Comparison of ENCODE assay signal across 8 cellular contexts in genomic region chr19:54390942-54391577, GRCh38. TPM values are rescaled to one million over a fixed set of nuclear protein-coding genes. Genes with fewer than 3 reads are reported as not detected.
DNase-seq lines count a peak whose midpoint lies in the region; ATAC-seq, FAIRE-seq and TF ChIP-seq lines count a peak whose summit lies in the region.

No MANE protein-coding gene starts in this region.

- peaks cover 0 to 13% (median 0%) of the 10 kb centered on the region in 4 donors for H3K27me3 ChIP-seq in pancreas

- peak; percentile 52 for DNase-seq in HEK293T (ENCODE audit: extremely low spot score)
- DNase-seq in OCI-M1 (lab: John Stamatoyannopoulos, UW) = peak; percentile 82
- DNase-seq in activated T-helper 1 cell treated with Interleukin-2 at 50 U/mL for 16 hours (ENCODE audit: low read depth) = peak; percentile 37
- DNase-seq in fibroblast of villous mesenchyme (ENCODE audit: low read depth) = peak; percentile 60
- DNase-seq in pancreas = peak in 4 of 6 donors; percentile 21 to 47 (median 42)

- no peaks in the 10 kb centered on the region for H3K9me3 ChIP-seq in pancreas

- intact Hi-C loops in pancreas (cut with DNase I) = no loop called here

- ATAC-seq in pancreas (peak in 3 of 4 donors; percentile 50 to 69 (median 65)), esophagus mucosa (no peak), GM19035 (IDR thresholded peaks at IDR 0.05; ENCODE audit: unreplicated experiment) (no peak)

- peak; percentile 90 for TF ChIP-seq CTCF in C4-2B (conservative IDR thresholded peaks at IDR 0.05)
- peak; percentile 75 for TF ChIP-seq CTCF in fibroblast of villous mesenchyme (IDR thresholded peaks at IDR 0.05; ENCODE audit: insufficient read depth, low read depth, low read length)
- TF ChIP-seq CTCF in pancreas (IDR thresholded peaks at IDR 0.05) = peak; percentile 27 to 65 (median 54)

- no peaks in the 10 kb centered on the region for H3K36me3 ChIP-seq in pancreas

- WGBS in pancreas, 2 donors = 19 to 34% methylated on average over 7 of the region's 7 CpGs

- POLR2A ChIA-PET in HEK293T (lab: Yijun Ruan, JAX) = no interaction called here

- no peaks in the 10 kb centered on the region for H3K4me1 ChIP-seq in pancreas

- CTCF ChIA-PET in HEK293T (lab: Yijun Ruan, JAX) = interaction anchor here (0.7 to 1.3 kb wide), 4 partner anchors 11 to 66 kb away, joined by 3 to 4 read pairs (median 3); no protein-coding TSS in a partner anchor

- H3K27ac ChIP-seq in C4-2B (no peak overlapping the region), pancreas (no peak overlapping the region)

- no peak for FAIRE-seq in pancreas (lab: Jason Lieb, UNC)

- no peak overlapping the region for H3K4me3 ChIP-seq in fibroblast of villous mesenchyme (ENCODE audit: low read depth, low read length)
- H3K4me3 ChIP-seq in pancreas = no peak overlapping the region

TF ChIP-seq in HEK293T, 16 proteins besides CTCF, POLR2A, EP300 and RAD21:
- peak; percentile 56 for TF ChIP-seq ZNF384 (IDR thresholded peaks at IDR 0.05)
- no peak for TF ChIP-seq SP1 (IDR thresholded peaks at IDR 0.05)

RNA-seq across cellular contexts. Expression of gene TTYH1, which starts 24.2 kb away (rescaled TPM):
- total RNA-seq in fibroblast of villous mesenchyme (not detected in 2 replicates), pancreas (10 to 100 TPM; 20.8 to 38.1 (median 24.6) TPM), esophagus mucosa (0.44 TPM)
- 10 to 100 TPM; 40.0 to 78.0 TPM for polyA plus RNA-seq in pancreas

RNA-seq across cellular contexts. Expression of gene LAIR1, which starts 26.3 kb away (rescaled TPM):
- total RNA-seq in fibroblast of villous mesenchyme = under 0.01 TPM in 1 of 2 replicates, not detected in the other
- 10 to 100 TPM in 2 of 6 donors, 1 to 10 TPM in 3, under 1 TPM in 1; 0.69 to 33.1 (median 4.8) TPM for total RNA-seq in pancreas
- polyA plus RNA-seq in pancreas = 1 to 10 TPM; 1.7 to 3.1 TPM
- total RNA-seq in esophagus mucosa = 1.5 TPM

RNA-seq across cellular contexts. Expression of gene LILRA4, which starts 52.1 kb away (rescaled TPM):
- total RNA-seq in fibroblast of villous mesenchyme (not detected in 2 replicates), pancreas (1 to 10 TPM in 1 of 6 donors, under 1 TPM in 1, not detected in 4; 0.24 to 2.4 TPM), esophagus mucosa (not detected)
- not detected for polyA plus RNA-seq in pancreas

RNA-seq across cellular contexts. Expression of gene LENG8, which starts 57.9 kb away (rescaled TPM):
- total RNA-seq in fibroblast of villous mesenchyme (39.7 and 40.6 TPM in 2 replicates), pancreas (100 to 1,000 TPM in 4 of 6 donors, 10 to 100 TPM in 2; 64.8 to 173 (median 129) TPM), esophagus mucosa (38.5 TPM)
- polyA plus RNA-seq in pancreas = 100 to 1,000 TPM; 313 to 657 TPM

Comparison
In these comparisons a context has a peak if more than half of its experiments do, and no peak if none do; other contexts are left out.
1. ATAC-seq: peak in pancreas (3 of 4); none in esophagus mucosa (single experiment) and GM19035 (single experiment).
2. RNA of gene TTYH1, which starts 24.2 kb away (total RNA-seq): 20.8 to 38.1 TPM in pancreas; 0.44 TPM in esophagus mucosa (single experiment) and not detected in fibroblast of villous mesenchyme; every median in the first group is over 10 times any median in the second.
3. Peak in every context shown above with its lines, with median percentiles within 50 percentile points of each other: CTCF ChIP-seq and DNase-seq.